ENCODE assay signal across 7 cellular contexts in genomic region chr9:23324511-23324910, GRCh38.
"Had no signal": no experiment of that assay in that cellular context is flagged by ENCODE, and none has a peak within 500 bp of the region (broad histone marks: within the 10 kb centered on the region; RNA-seq: fewer than 3 reads in every experiment).

No MANE protein-coding gene starts in this region.

- H3K27ac ChIP-seq: HL-60 had no signal

- DNase-seq: GOT3, H9, HCEC 1CT, KBM-7 had no signal

- H3K4me3 Mint-ChIP-seq: H9, IgD-negative memory B cell had no signal

- H3K27ac Mint-ChIP-seq: H9, IgD-negative memory B cell had no signal

- ATAC-seq: HepG2 had no signal

- H3K4me1 Mint-ChIP-seq: IgD-negative memory B cell had no signal

- H3K27me3 Mint-ChIP-seq: IgD-negative memory B cell had no signal

- H3K36me3 Mint-ChIP-seq: IgD-negative memory B cell had no signal
